1 cellular context compared by ENCODE assay signal in the genomic region with DNA sequence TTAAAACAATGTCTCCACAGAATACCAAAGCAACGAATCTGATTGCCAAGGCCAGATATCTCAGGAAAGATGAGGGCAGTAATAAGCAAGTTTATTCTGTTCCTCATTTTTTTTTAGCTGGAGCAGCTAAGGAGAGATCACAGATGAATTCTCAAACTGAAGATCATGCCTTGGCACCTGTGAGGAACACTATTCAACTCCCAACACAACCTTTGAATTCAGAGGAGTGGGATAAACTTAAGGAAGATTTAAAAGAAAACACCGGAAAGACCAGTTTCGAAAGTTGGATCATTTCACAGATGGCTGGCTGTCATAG.
TF ChIP-seq lines count a peak whose summit lies in the region.

No MANE protein-coding gene starts in this region.

TF ChIP-seq in HepG2, 621 proteins besides CTCF, POLR2A, EP300 and RAD21 (continues in another document):
- no peak for TF ChIP-seq NBN (conservative IDR thresholded peaks at IDR 0.05)
- TF ChIP-seq, protein P1, sequence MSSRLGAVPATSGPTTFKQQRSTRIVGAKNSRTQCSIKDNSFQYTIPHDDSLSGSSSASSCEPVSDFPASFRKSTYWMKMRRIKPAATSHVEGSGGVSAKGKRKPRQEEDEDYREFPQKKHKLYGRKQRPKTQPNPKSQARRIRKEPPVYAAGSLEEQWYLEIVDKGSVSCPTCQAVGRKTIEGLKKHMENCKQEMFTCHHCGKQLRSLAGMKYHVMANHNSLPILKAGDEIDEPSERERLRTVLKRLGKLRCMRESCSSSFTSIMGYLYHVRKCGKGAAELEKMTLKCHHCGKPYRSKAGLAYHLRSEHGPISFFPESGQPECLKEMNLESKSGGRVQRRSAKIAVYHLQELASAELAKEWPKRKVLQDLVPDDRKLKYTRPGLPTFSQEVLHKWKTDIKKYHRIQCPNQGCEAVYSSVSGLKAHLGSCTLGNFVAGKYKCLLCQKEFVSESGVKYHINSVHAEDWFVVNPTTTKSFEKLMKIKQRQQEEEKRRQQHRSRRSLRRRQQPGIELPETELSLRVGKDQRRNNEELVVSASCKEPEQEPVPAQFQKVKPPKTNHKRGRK (CRISPR knock-in tag; IDR thresholded peaks at IDR 0.05) = 0 out of 2 replicates have a peak, but pooled peaks have one; percentile 15
- 0 out of 2 replicates have a peak, but pooled peaks have one; percentile 42 for TF ChIP-seq FUBP1 (CRISPR knock-in tag; IDR thresholded peaks at IDR 0.05; ENCODE audit: borderline replicate concordance)
- no peak for TF ChIP-seq SMAD1 (CRISPR knock-in tag; IDR thresholded peaks at IDR 0.05; ENCODE audit: borderline replicate concordance, low read depth)
- 0 out of 2 replicates have a peak, but pooled peaks have one; percentile 9 for TF ChIP-seq ZNF674 (CRISPR knock-in tag; IDR thresholded peaks at IDR 0.05; ENCODE audit: low read depth)
- no peak for TF ChIP-seq POLR2AphosphoS2 (IDR thresholded peaks at IDR 0.05; ENCODE audit: low read depth, low read length)
- TF ChIP-seq CENPX (CRISPR knock-in tag; IDR thresholded peaks at IDR 0.05) = no peak
- TF ChIP-seq, protein P2, sequence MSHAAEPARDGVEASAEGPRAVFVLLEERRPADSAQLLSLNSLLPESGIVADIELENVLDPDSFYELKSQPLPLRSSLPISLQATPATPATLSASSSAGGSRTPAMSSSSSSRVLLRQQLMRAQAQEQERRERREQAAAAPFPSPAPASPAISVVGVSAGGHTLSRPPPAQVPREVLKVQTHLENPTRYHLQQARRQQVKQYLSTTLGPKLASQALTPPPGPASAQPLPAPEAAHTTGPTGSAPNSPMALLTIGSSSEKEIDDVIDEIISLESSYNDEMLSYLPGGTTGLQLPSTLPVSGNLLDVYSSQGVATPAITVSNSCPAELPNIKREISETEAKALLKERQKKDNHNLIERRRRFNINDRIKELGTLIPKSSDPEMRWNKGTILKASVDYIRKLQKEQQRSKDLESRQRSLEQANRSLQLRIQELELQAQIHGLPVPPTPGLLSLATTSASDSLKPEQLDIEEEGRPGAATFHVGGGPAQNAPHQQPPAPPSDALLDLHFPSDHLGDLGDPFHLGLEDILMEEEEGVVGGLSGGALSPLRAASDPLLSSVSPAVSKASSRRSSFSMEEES (CRISPR knock-in tag; IDR thresholded peaks at IDR 0.05) = no peak
- no peak for TF ChIP-seq ZBTB44 (CRISPR knock-in tag; IDR thresholded peaks at IDR 0.05)
- TF ChIP-seq, protein P3, sequence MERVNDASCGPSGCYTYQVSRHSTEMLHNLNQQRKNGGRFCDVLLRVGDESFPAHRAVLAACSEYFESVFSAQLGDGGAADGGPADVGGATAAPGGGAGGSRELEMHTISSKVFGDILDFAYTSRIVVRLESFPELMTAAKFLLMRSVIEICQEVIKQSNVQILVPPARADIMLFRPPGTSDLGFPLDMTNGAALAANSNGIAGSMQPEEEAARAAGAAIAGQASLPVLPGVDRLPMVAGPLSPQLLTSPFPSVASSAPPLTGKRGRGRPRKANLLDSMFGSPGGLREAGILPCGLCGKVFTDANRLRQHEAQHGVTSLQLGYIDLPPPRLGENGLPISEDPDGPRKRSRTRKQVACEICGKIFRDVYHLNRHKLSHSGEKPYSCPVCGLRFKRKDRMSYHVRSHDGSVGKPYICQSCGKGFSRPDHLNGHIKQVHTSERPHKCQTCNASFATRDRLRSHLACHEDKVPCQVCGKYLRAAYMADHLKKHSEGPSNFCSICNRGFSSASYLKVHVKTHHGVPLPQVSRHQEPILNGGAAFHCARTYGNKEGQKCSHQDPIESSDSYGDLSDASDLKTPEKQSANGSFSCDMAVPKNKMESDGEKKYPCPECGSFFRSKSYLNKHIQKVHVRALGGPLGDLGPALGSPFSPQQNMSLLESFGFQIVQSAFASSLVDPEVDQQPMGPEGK (CRISPR knock-in tag; IDR thresholded peaks at IDR 0.05) = no peak
- 0 out of 2 replicates have a peak, but pooled peaks have one; percentile 32 for TF ChIP-seq HMG20B (CRISPR knock-in tag; conservative IDR thresholded peaks at IDR 0.05)
- no peak for TF ChIP-seq HOXA5 (CRISPR knock-in tag; IDR thresholded peaks at IDR 0.05)
- TF ChIP-seq CC2D1A (CRISPR knock-in tag; IDR thresholded peaks at IDR 0.05) = 0 out of 2 replicates have a peak, but pooled peaks have one; percentile 11
- TF ChIP-seq, protein P4, sequence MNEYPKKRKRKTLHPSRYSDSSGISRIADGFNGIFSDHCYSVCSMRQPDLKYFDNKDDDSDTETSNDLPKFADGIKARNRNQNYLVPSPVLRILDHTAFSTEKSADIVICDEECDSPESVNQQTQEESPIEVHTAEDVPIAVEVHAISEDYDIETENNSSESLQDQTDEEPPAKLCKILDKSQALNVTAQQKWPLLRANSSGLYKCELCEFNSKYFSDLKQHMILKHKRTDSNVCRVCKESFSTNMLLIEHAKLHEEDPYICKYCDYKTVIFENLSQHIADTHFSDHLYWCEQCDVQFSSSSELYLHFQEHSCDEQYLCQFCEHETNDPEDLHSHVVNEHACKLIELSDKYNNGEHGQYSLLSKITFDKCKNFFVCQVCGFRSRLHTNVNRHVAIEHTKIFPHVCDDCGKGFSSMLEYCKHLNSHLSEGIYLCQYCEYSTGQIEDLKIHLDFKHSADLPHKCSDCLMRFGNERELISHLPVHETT (CRISPR knock-in tag; conservative IDR thresholded peaks at IDR 0.05) = 0 out of 2 replicates have a peak, but pooled peaks have one; percentile 37
- 0 out of 2 replicates have a peak, but pooled peaks have one; percentile 46 for TF ChIP-seq TSC22D2 (CRISPR knock-in tag; IDR thresholded peaks at IDR 0.05; ENCODE audit: borderline replicate concordance)
- no peak for TF ChIP-seq ISX (CRISPR knock-in tag; conservative IDR thresholded peaks at IDR 0.05)
- peak; percentile 1 for TF ChIP-seq CBX1 (IDR thresholded peaks at IDR 0.05; ENCODE audit: low read depth)
- TF ChIP-seq PAWR (CRISPR knock-in tag; IDR thresholded peaks at IDR 0.05; ENCODE audit: borderline replicate concordance) = no peak
- TF ChIP-seq ZMYM2 (CRISPR knock-in tag; IDR thresholded peaks at IDR 0.05) = 0 out of 2 replicates have a peak, but pooled peaks have one; percentile 0
- no peak for TF ChIP-seq TBX2 (CRISPR knock-in tag; IDR thresholded peaks at IDR 0.05; ENCODE audit: borderline replicate concordance)
- TF ChIP-seq ZNF263 (CRISPR knock-in tag; IDR thresholded peaks at IDR 0.05) = no peak
- no peak for TF ChIP-seq TERF1 (CRISPR knock-in tag; IDR thresholded peaks at IDR 0.05)
- TF ChIP-seq ELF3 (CRISPR knock-in tag; IDR thresholded peaks at IDR 0.05) = peak; percentile 36; the same call in 1 of the 2 replicates
- 0 out of 2 replicates have a peak, but pooled peaks have one; percentile 1 for TF ChIP-seq STAG1 (CRISPR knock-in tag; IDR thresholded peaks at IDR 0.05)
- TF ChIP-seq ZNF749 (CRISPR knock-in tag; IDR thresholded peaks at IDR 0.05; ENCODE audit: borderline replicate concordance) = no peak
- TF ChIP-seq ZNF775 (CRISPR knock-in tag; IDR thresholded peaks at IDR 0.05; ENCODE audit: borderline replicate concordance) = no peak
- TF ChIP-seq ZNF33B (CRISPR knock-in tag; IDR thresholded peaks at IDR 0.05) = peak; percentile 89; the same call in 1 of the 2 replicates
- no peak for TF ChIP-seq ZNF3 (CRISPR knock-in tag; IDR thresholded peaks at IDR 0.05)
- TF ChIP-seq KLF6 (CRISPR knock-in tag; IDR thresholded peaks at IDR 0.05) = no peak
- 0 out of 2 replicates have a peak, but pooled peaks have one; percentile 8 for TF ChIP-seq KDM6A (CRISPR knock-in tag; IDR thresholded peaks at IDR 0.05; ENCODE audit: low read depth)
- no peak for TF ChIP-seq ZNF510 (CRISPR knock-in tag; IDR thresholded peaks at IDR 0.05; ENCODE audit: low read depth)
- TF ChIP-seq NKX3-1 (CRISPR knock-in tag; IDR thresholded peaks at IDR 0.05) = no peak
- no peak for TF ChIP-seq SMAD3 (CRISPR knock-in tag; IDR thresholded peaks at IDR 0.05)
- TF ChIP-seq NONO (IDR thresholded peaks at IDR 0.05) = no peak
- TF ChIP-seq NONO (CRISPR knock-in tag; conservative IDR thresholded peaks at IDR 0.05) = no peak
- no peak for TF ChIP-seq ZNF501 (CRISPR knock-in tag; IDR thresholded peaks at IDR 0.05)
- no peak for TF ChIP-seq SRY (CRISPR knock-in tag; IDR thresholded peaks at IDR 0.05)
- peak; percentile 21 for TF ChIP-seq TBL1XR1 (IDR thresholded peaks at IDR 0.05; ENCODE audit: borderline replicate concordance, low read length, partially characterized antibody)
- no peak for TF ChIP-seq ZNF678 (CRISPR knock-in tag; IDR thresholded peaks at IDR 0.05)
- 0 out of 2 replicates have a peak, but pooled peaks have one; percentile 34 for TF ChIP-seq ARHGAP35 (CRISPR knock-in tag; IDR thresholded peaks at IDR 0.05; ENCODE audit: borderline replicate concordance)
- TF ChIP-seq SIN3B (IDR thresholded peaks at IDR 0.05; ENCODE audit: low read length) = 0 out of 2 replicates have a peak, but pooled peaks have one; percentile 49
- no peak for TF ChIP-seq HNRNPUL1 (IDR thresholded peaks at IDR 0.05; ENCODE audit: low read depth, low read length)
- no peak for TF ChIP-seq ZNF589 (CRISPR knock-in tag; conservative IDR thresholded peaks at IDR 0.05)
- TF ChIP-seq NR2F6 (IDR thresholded peaks at IDR 0.05) = no peak
- TF ChIP-seq NR2F6 (CRISPR knock-in tag; IDR thresholded peaks at IDR 0.05) = no peak
- no peak for TF ChIP-seq THRA (CRISPR knock-in tag; IDR thresholded peaks at IDR 0.05; ENCODE audit: borderline replicate concordance)
- 0 out of 2 replicates have a peak, but pooled peaks have one; percentile 68 for TF ChIP-seq SMAD9 (CRISPR knock-in tag; IDR thresholded peaks at IDR 0.05)
- no peak for TF ChIP-seq CCDC6 (CRISPR knock-in tag; IDR thresholded peaks at IDR 0.05)
- TF ChIP-seq, protein P5, sequence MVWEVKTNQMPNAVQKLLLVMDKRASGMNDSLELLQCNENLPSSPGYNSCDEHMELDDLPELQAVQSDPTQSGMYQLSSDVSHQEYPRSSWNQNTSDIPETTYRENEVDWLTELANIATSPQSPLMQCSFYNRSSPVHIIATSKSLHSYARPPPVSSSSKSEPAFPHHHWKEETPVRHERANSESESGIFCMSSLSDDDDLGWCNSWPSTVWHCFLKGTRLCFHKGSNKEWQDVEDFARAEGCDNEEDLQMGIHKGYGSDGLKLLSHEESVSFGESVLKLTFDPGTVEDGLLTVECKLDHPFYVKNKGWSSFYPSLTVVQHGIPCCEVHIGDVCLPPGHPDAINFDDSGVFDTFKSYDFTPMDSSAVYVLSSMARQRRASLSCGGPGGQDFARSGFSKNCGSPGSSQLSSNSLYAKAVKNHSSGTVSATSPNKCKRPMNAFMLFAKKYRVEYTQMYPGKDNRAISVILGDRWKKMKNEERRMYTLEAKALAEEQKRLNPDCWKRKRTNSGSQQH (CRISPR knock-in tag; IDR thresholded peaks at IDR 0.05; ENCODE audit: low read depth) = no peak
- no peak for TF ChIP-seq TRIM22 (IDR thresholded peaks at IDR 0.05)
